Comparison of ENCODE assay signal across 8 cellular contexts in genomic region chr3:179956416-179956830, GRCh38.
DNase-seq lines count a peak whose midpoint lies in the region; ATAC-seq and TF ChIP-seq lines count a peak whose summit lies in the region.

No MANE protein-coding gene starts in this region.

- peaks cover 23% of the 10 kb centered on the region for H3K27me3 Mint-ChIP-seq in activated CD4-positive, alpha-beta T cell treated with anti-CD3 and anti-CD28 coated beads, Interleukin-2, amount 10 ng/mL, durations not matched to agents 7 days and 5 days
- H3K27me3 Mint-ChIP-seq in natural killer cell (ENCODE audit: low read depth in 2 of 2), result no peaks in the 10 kb centered on the region

- CTCF ChIA-PET in activated CD4-positive, alpha-beta T cell treated with anti-CD3 and anti-CD28 coated beads, Interleukin-2, amount 10 ng/mL, durations not matched to agents 7 days and 5 days (lab: Charles Lee), result interaction anchor here (0.6 to 1.1 kb wide), 2 partner anchors 9 to 395 kb away, joined by 3 read pairs; no protein-coding TSS in a partner anchor

- H3K9me3 Mint-ChIP-seq in activated CD4-positive, alpha-beta T cell treated with anti-CD3 and anti-CD28 coated beads, Interleukin-2, amount 10 ng/mL, durations not matched to agents 7 days and 5 days, result peaks cover 4% of the 10 kb centered on the region
- H3K9me3 Mint-ChIP-seq in natural killer cell, result peaks cover 0 to 4% of the 10 kb centered on the region in 2 donors

- intact Hi-C loops in natural killer cell (cut with micrococcal nuclease), result no loop called here

- ATAC-seq in HG02884 (IDR thresholded peaks at IDR 0.05; ENCODE audit: unreplicated experiment) (peak; percentile 93), natural killer cell (peak in 1 of 3 donors; percentile 63)

- DNase-seq in activated CD4-positive, alpha-beta T cell treated with anti-CD3 and anti-CD28 coated beads, Interleukin-2, amount 10 ng/mL, durations not matched to agents 7 days and 5 days, result peak; percentile 65
- DNase-seq in activated CD4-positive, alpha-beta T cell treated with anti-CD3 and anti-CD28 coated beads, Interleukin-2, amount 50 U/mL, for 1 hour, result no peak
- DNase-seq in MV-4-11 (lab: John Stamatoyannopoulos, UW) (peak; percentile 80), natural killer cell (no peak), occipital lobe (lab: John Stamatoyannopoulos, UW) (no peak), NCI-H2029 treated with DMSO at 0.1 percent for 48 hours (lab: John Stamatoyannopoulos, UW) (no peak), DMS53 treated with DMSO at 0.1 percent for 48 hours (lab: John Stamatoyannopoulos, UW; ENCODE audit: unreplicated experiment) (no peak)

- no peaks in the 10 kb centered on the region for H3K36me3 Mint-ChIP-seq in activated CD4-positive, alpha-beta T cell treated with anti-CD3 and anti-CD28 coated beads, Interleukin-2, amount 10 ng/mL, durations not matched to agents 7 days and 5 days (ENCODE audit: low read depth)
- no peaks in the 10 kb centered on the region for H3K36me3 Mint-ChIP-seq in natural killer cell

- no peak overlapping the region for H3K4me3 Mint-ChIP-seq in activated CD4-positive, alpha-beta T cell treated with anti-CD3 and anti-CD28 coated beads, Interleukin-2, amount 10 ng/mL, durations not matched to agents 7 days and 5 days
- H3K4me3 Mint-ChIP-seq in natural killer cell, result peak overlapping the region; percentile 6

- POLR2A ChIA-PET in activated CD4-positive, alpha-beta T cell treated with anti-CD3 and anti-CD28 coated beads, Interleukin-2, amount 10 ng/mL, durations not matched to agents 7 days and 5 days (lab: Charles Lee), result no interaction called here

- no peak for TF ChIP-seq CTCF in natural killer cell (IDR thresholded peaks at IDR 0.05)

- H3K4me1 Mint-ChIP-seq in activated CD4-positive, alpha-beta T cell treated with anti-CD3 and anti-CD28 coated beads, Interleukin-2, amount 10 ng/mL, durations not matched to agents 7 days and 5 days, result peaks cover 30% of the 10 kb centered on the region
- H3K4me1 Mint-ChIP-seq in natural killer cell, result peaks cover 12 to 15% of the 10 kb centered on the region in 2 donors

- H3K27ac Mint-ChIP-seq in activated CD4-positive, alpha-beta T cell treated with anti-CD3 and anti-CD28 coated beads, Interleukin-2, amount 10 ng/mL, durations not matched to agents 7 days and 5 days, result no peak overlapping the region
- no peak overlapping the region for H3K27ac Mint-ChIP-seq in natural killer cell

Comparison
In these comparisons a context has a peak if more than half of its experiments do, and no peak if none do; other contexts are left out.
1. DNase-seq: peak in activated CD4-positive, alpha-beta T cell treated with anti-CD3 and anti-CD28 coated beads, Interleukin-2, amount 10 ng/mL, durations not matched to agents 7 days and 5 days (single experiment) and MV-4-11 (single experiment); none in activated CD4-positive, alpha-beta T cell treated with anti-CD3 and anti-CD28 coated beads, Interleukin-2, amount 50 U/mL, for 1 hour (single experiment), natural killer cell (single experiment), occipital lobe (single experiment), NCI-H2029 treated with DMSO at 0.1 percent for 48 hours (single experiment) and DMS53 treated with DMSO at 0.1 percent for 48 hours (single experiment).